In genomic region chr2:138827426-138828054, GRCh38 we compare ENCODE assay signal across 8 cellular contexts. TPM values are rescaled to one million over a fixed set of nuclear protein-coding genes. Genes with fewer than 3 reads are reported as not detected.
A peak's percentile ranks its signal among the peaks of the same experiment; 100 is the strongest.
DNase-seq lines count a peak whose midpoint lies in the region; ATAC-seq and TF ChIP-seq lines count a peak whose summit lies in the region.

No MANE protein-coding gene starts in this region.

- no peak overlapping the region for H3K27ac Mint-ChIP-seq in activated CD4-positive, alpha-beta T cell treated with anti-CD3 and anti-CD28 coated beads, Interleukin-2, amount 10 ng/mL, durations not matched to agents 24 days and 14 days
- no peak overlapping the region for H3K27ac Mint-ChIP-seq in central memory CD8-positive, alpha-beta T cell (ENCODE audit: low read depth)
- no peak overlapping the region for H3K27ac Mint-ChIP-seq in type B pancreatic cell

- H3K4me3 ChIP-seq in OCI-LY7 (ENCODE audit: low read depth, low read length, poor library complexity, severe bottlenecking), result no peak overlapping the region

- no peaks in the 10 kb centered on the region for H3K4me1 ChIP-seq in OCI-LY7 (ENCODE audit: insufficient read depth, low read length, poor library complexity, severe bottlenecking)

- no peak overlapping the region for H3K4me2 ChIP-seq in OCI-LY7 (ENCODE audit: low read length)

- no peaks in the 10 kb centered on the region for H3K36me3 ChIP-seq in OCI-LY7 (ENCODE audit: insufficient read depth, low read length)

- H2AFZ ChIP-seq in OCI-LY7 (ENCODE audit: low read length), result no peak overlapping the region

- no peaks in the 10 kb centered on the region for H3K9me3 ChIP-seq in OCI-LY7 (ENCODE audit: low read length)

- POLR2A ChIA-PET in OCI-LY7 (lab: Charles Lee), result no interaction called here

- no peaks in the 10 kb centered on the region for H3K9me3 Mint-ChIP-seq in activated CD4-positive, alpha-beta T cell treated with anti-CD3 and anti-CD28 coated beads, Interleukin-2, amount 10 ng/mL, durations not matched to agents 24 days and 14 days
- no peaks in the 10 kb centered on the region for H3K9me3 Mint-ChIP-seq in central memory CD8-positive, alpha-beta T cell
- no peaks in the 10 kb centered on the region for H3K9me3 Mint-ChIP-seq in type B pancreatic cell

- DNase-seq in activated CD4-positive, alpha-beta T cell treated with anti-CD3 and anti-CD28 coated beads, Interleukin-2, amount 10 ng/mL, durations not matched to agents 24 days and 14 days, result peak; percentile 71
- DNase-seq in activated CD4-positive, alpha-beta T cell treated with anti-CD3 and anti-CD28 coated beads, Interleukin-2, amount 50 U/mL, for 4 hours, result no peak
- DNase-seq in HuH-7.5 (ENCODE audit: low spot score) (peak; percentile 14), OCI-LY7 (ENCODE audit: low spot score) (peak; percentile 58), kidney tubule cell (ENCODE audit: low spot score) (peak; percentile 73), type B pancreatic cell (ENCODE audit: extremely low spot score, unreplicated experiment) (no peak)
- no peak for DNase-seq in central memory CD8-positive, alpha-beta T cell (ENCODE audit: low spot score in 2 of 2)

- intact Hi-C loops in activated CD4-positive, alpha-beta T cell treated with anti-CD3 and anti-CD28 coated beads, Interleukin-2, amount 10 ng/mL, durations not matched to agents 24 days and 14 days (cut with micrococcal nuclease), result loop anchor here (1.0 to 5.0 kb wide), 4 partner anchors 451 to 961 kb away; no protein-coding TSS in a partner anchor
- intact Hi-C loops in OCI-LY7 (cut with micrococcal nuclease; ENCODE audit: unreplicated experiment), result loop anchor here (1.0 to 10.0 kb wide), 3 partner anchors 883 to 961 kb away; no protein-coding TSS in a partner anchor

- no peaks in the 10 kb centered on the region for H3K4me1 Mint-ChIP-seq in activated CD4-positive, alpha-beta T cell treated with anti-CD3 and anti-CD28 coated beads, Interleukin-2, amount 10 ng/mL, durations not matched to agents 24 days and 14 days
- H3K4me1 Mint-ChIP-seq in central memory CD8-positive, alpha-beta T cell, result no peaks in the 10 kb centered on the region
- peaks cover 12% of the 10 kb centered on the region for H3K4me1 Mint-ChIP-seq in type B pancreatic cell (ENCODE audit: unreplicated experiment)

- CTCF ChIA-PET in OCI-LY7 (lab: Charles Lee; ENCODE audit: unreplicated experiment), result interaction anchor here (0.5 kb wide), 1 partner anchor 608 kb away, joined by 3 read pairs; no protein-coding TSS in a partner anchor

- no peaks in the 10 kb centered on the region for H3K36me3 Mint-ChIP-seq in activated CD4-positive, alpha-beta T cell treated with anti-CD3 and anti-CD28 coated beads, Interleukin-2, amount 10 ng/mL, durations not matched to agents 24 days and 14 days (ENCODE audit: low read depth)
- peaks cover 1% of the 10 kb centered on the region for H3K36me3 Mint-ChIP-seq in central memory CD8-positive, alpha-beta T cell (ENCODE audit: insufficient read depth)
- H3K36me3 Mint-ChIP-seq in type B pancreatic cell, result no peaks in the 10 kb centered on the region

- TF ChIP-seq CTCF in OCI-LY7 (conservative IDR thresholded peaks at IDR 0.05; ENCODE audit: low read length) (peak; percentile 85), type B pancreatic cell (conservative IDR thresholded peaks at IDR 0.05) (peak; percentile 90)

- H3K4me3 Mint-ChIP-seq in activated CD4-positive, alpha-beta T cell treated with anti-CD3 and anti-CD28 coated beads, Interleukin-2, amount 10 ng/mL, durations not matched to agents 24 days and 14 days, result no peak overlapping the region
- no peak overlapping the region for H3K4me3 Mint-ChIP-seq in central memory CD8-positive, alpha-beta T cell
- no peak overlapping the region for H3K4me3 Mint-ChIP-seq in type B pancreatic cell

- H3K27ac ChIP-seq in OCI-LY7 (ENCODE audit: low read depth, low read length, poor library complexity, severe bottlenecking), result no peak overlapping the region

- peak; percentile 42 for ATAC-seq in GM21576 (IDR thresholded peaks at IDR 0.05; ENCODE audit: unreplicated experiment)
- ATAC-seq in central memory CD8-positive, alpha-beta T cell (replicated peaks; ENCODE audit: extremely low read depth, poor library complexity, severe bottlenecking), result peak; percentile 58

- no peaks in the 10 kb centered on the region for H3K27me3 Mint-ChIP-seq in activated CD4-positive, alpha-beta T cell treated with anti-CD3 and anti-CD28 coated beads, Interleukin-2, amount 10 ng/mL, durations not matched to agents 24 days and 14 days
- peaks cover 21% of the 10 kb centered on the region for H3K27me3 Mint-ChIP-seq in central memory CD8-positive, alpha-beta T cell
- H3K27me3 Mint-ChIP-seq in type B pancreatic cell, result peaks cover 3% of the 10 kb centered on the region

- BruUV-seq in OCI-LY7 (replicated peaks; lab: Mats Ljungman, UMichigan), result no TSS peak

- H4K20me1 ChIP-seq in OCI-LY7 (ENCODE audit: insufficient read depth, low read length), result no peaks in the 10 kb centered on the region

- no peaks in the 10 kb centered on the region for H3K79me2 ChIP-seq in OCI-LY7 (ENCODE audit: insufficient read depth, low read depth, low read length)

- no peaks in the 10 kb centered on the region for H3K9me2 ChIP-seq in OCI-LY7 (ENCODE audit: insufficient read depth, low read length)

RNA-seq across cellular contexts. Expression of gene NXPH2, which starts 47.4 kb away (rescaled TPM):
- total RNA-seq in activated CD4-positive, alpha-beta T cell treated with anti-CD3 and anti-CD28 coated beads, Interleukin-2, amount 10 ng/mL, durations not matched to agents 24 days and 14 days, result not detected in 2 replicates
- total RNA-seq in OCI-LY7 (2014; rRNA removed; shearing (Covaris generic)), result not detected in 2 replicates
- not detected in 2 replicates for total RNA-seq in OCI-LY7 (2022)
- total RNA-seq in type B pancreatic cell (ENCODE audit: low replicate concordance), result 1.1 and 5.0 TPM in 2 replicates

Comparison
In these comparisons a context has a peak if more than half of its experiments do, and no peak if none do; other contexts are left out.
1. DNase-seq: peak in activated CD4-positive, alpha-beta T cell treated with anti-CD3 and anti-CD28 coated beads, Interleukin-2, amount 10 ng/mL, durations not matched to agents 24 days and 14 days (single experiment), HuH-7.5 (single experiment), OCI-LY7 (single experiment) and kidney tubule cell (single experiment); none in activated CD4-positive, alpha-beta T cell treated with anti-CD3 and anti-CD28 coated beads, Interleukin-2, amount 50 U/mL, for 4 hours (0 of 2), central memory CD8-positive, alpha-beta T cell (0 of 2) and type B pancreatic cell (single experiment).